24 cellular contexts compared by ENCODE assay signal in genomic region chr10:14118953-14119352, GRCh38.
DNase-seq lines count a peak whose midpoint lies in the region; ATAC-seq and TF ChIP-seq lines count a peak whose summit lies in the region.
"Had no signal": no experiment of that assay in that cellular context is flagged by ENCODE, and none has a peak within 500 bp of the region (broad histone marks: within the 10 kb centered on the region; RNA-seq: fewer than 3 reads in every experiment).

No MANE protein-coding gene starts in this region.

- WGBS in thyroid gland, 2 donors, result 51 to 66% methylated on average over 4 of the region's 4 CpGs
- WGBS in tibial nerve, 2 donors, result 85 to 90% methylated on average over 4 of the region's 4 CpGs

- H3K4me3 ChIP-seq in thyroid gland (replicated peaks in 1 of 3), result no peak overlapping the region
- H3K4me3 ChIP-seq in tibial nerve, result no peak overlapping the region
- H3K4me3 ChIP-seq: BLaER1, GM23338, HAP-1, SK-N-MC had no signal

- TF ChIP-seq POLR2A in thyroid gland (IDR thresholded peaks at IDR 0.05) (no peak), tibial nerve (IDR thresholded peaks at IDR 0.05) (no peak)

- H3K27me3 Mint-ChIP-seq in effector memory CD8-positive, alpha-beta T cell, result peaks cover 6 to 8% of the 10 kb centered on the region in 2 donors
- H3K27me3 Mint-ChIP-seq: CD4-positive, alpha-beta T cell had no signal

- no peaks in the 10 kb centered on the region for H3K9me3 ChIP-seq in thyroid gland
- no peaks in the 10 kb centered on the region for H3K9me3 ChIP-seq in tibial nerve
- H3K9me3 ChIP-seq: BLaER1, Caco-2, HAP-1 had no signal

- no peak for TF ChIP-seq EP300 in tibial nerve (IDR thresholded peaks at IDR 0.05)

- H3K4me1 ChIP-seq in thyroid gland, result no peaks in the 10 kb centered on the region
- no peaks in the 10 kb centered on the region for H3K4me1 ChIP-seq in tibial nerve
- H3K4me1 ChIP-seq: BLaER1, Caco-2, HAP-1 had no signal

- H3K4me3 Mint-ChIP-seq in effector memory CD8-positive, alpha-beta T cell, result no peak overlapping the region
- H3K4me3 Mint-ChIP-seq: CD4-positive, alpha-beta T cell; GM23338 had no signal

- H3K4me1 Mint-ChIP-seq in effector memory CD8-positive, alpha-beta T cell (ENCODE audit: low read depth in 2 of 2), result peaks cover 2 to 5% of the 10 kb centered on the region in 2 donors

- H3K27me3 ChIP-seq in thyroid gland (no peaks in the 10 kb centered on the region), tibial nerve (no peaks in the 10 kb centered on the region)
- H3K27me3 ChIP-seq: BLaER1 had no signal

- TF ChIP-seq CTCF in thyroid gland (IDR thresholded peaks at IDR 0.05), result no peak
- TF ChIP-seq CTCF in tibial nerve (IDR thresholded peaks at IDR 0.05), result no peak

- peak overlapping the region in 1 of 2 donors; percentile 39 for H3K27ac Mint-ChIP-seq in effector memory CD8-positive, alpha-beta T cell
- H3K27ac Mint-ChIP-seq: CD4-positive, alpha-beta T cell; GM23338; IgD-negative memory B cell had no signal

- intact Hi-C loops in thyroid gland (cut with DNase I), result no loop called here

- H3K27ac ChIP-seq in thyroid gland (no peak overlapping the region), tibial nerve (no peak overlapping the region)
- H3K27ac ChIP-seq: 22Rv1, BLaER1, SK-N-MC had no signal

- no peaks in the 10 kb centered on the region for H3K9me3 Mint-ChIP-seq in effector memory CD8-positive, alpha-beta T cell
- H3K9me3 Mint-ChIP-seq: CD4-positive, alpha-beta T cell; GM23338 had no signal

- DNase-seq in NCI-H2029 (lab: John Stamatoyannopoulos, UW) (peak; percentile 38), NCI-H2029 treated with DMSO at 0.1 percent for 48 hours (lab: John Stamatoyannopoulos, UW) (no peak), NCI-H510A (lab: John Stamatoyannopoulos, UW) (peak; percentile 10), thyroid gland (peak; percentile 71 to 72), NCI-H187 (lab: John Stamatoyannopoulos, UW) (no peak), tibial nerve (ENCODE audit: low spot score in 2 of 2) (no peak)
- DNase-seq in effector memory CD8-positive, alpha-beta T cell, result no peak
- DNase-seq: ACHN; Caco-2; CD4-positive, alpha-beta T cell; DMS 273 treated with DMSO at 0.1 percent for 48 hours; MV-4-11; NCI-H1694; NCI-H2107; NCI-H446 treated with DMSO at 0.1 percent for 48 hours; Right ventricle myocardium superior; SW 1271 had no signal

- peak; percentile 56 for ATAC-seq in effector memory CD8-positive, alpha-beta T cell (replicated peaks)
- no peak for ATAC-seq in GM21381 (IDR thresholded peaks at IDR 0.05; ENCODE audit: unreplicated experiment)
- ATAC-seq: GM23338 had no signal

- no peaks in the 10 kb centered on the region for H3K36me3 Mint-ChIP-seq in effector memory CD8-positive, alpha-beta T cell (ENCODE audit: insufficient read depth)
- H3K36me3 Mint-ChIP-seq: IgD-negative memory B cell had no signal

- no peaks in the 10 kb centered on the region for H3K36me3 ChIP-seq in thyroid gland
- H3K36me3 ChIP-seq in tibial nerve, result no peaks in the 10 kb centered on the region
- H3K36me3 ChIP-seq: BLaER1, HAP-1 had no signal

Comparison
In these comparisons a context has a peak if more than half of its experiments do, and no peak if none do; other contexts are left out.
1. DNase-seq: peak in NCI-H2029 (single experiment), NCI-H510A (single experiment) and thyroid gland (2 of 2); none in NCI-H2029 treated with DMSO at 0.1 percent for 48 hours (single experiment), effector memory CD8-positive, alpha-beta T cell (0 of 3), NCI-H187 (0 of 2) and tibial nerve (0 of 2).